16 cellular contexts compared by ENCODE assay signal in genomic region chr6:46954819-46955520, GRCh38. TPM values are rescaled to one million over a fixed set of nuclear protein-coding genes. Genes with fewer than 3 reads are reported as not detected.
DNase-seq lines count a peak whose midpoint lies in the region; ATAC-seq and TF ChIP-seq lines count a peak whose summit lies in the region.
"Had no signal": no experiment of that assay in that cellular context is flagged by ENCODE, and none has a peak within 500 bp of the region (broad histone marks: within the 10 kb centered on the region; RNA-seq: fewer than 3 reads in every experiment).

No MANE protein-coding gene starts in this region.

- peaks cover 2 to 10% (median 9%) of the 10 kb centered on the region in 3 donors for H3K27me3 Mint-ChIP-seq in immature natural killer cell (ENCODE audit: low read depth in 3 of 3)

- no peaks in the 10 kb centered on the region for H3K4me1 ChIP-seq in gastrocnemius medialis

- H3K27me3 ChIP-seq in gastrocnemius medialis, result no peaks in the 10 kb centered on the region

- peak in 1 of 2 donors; percentile 13 for ATAC-seq in gastrocnemius medialis
- ATAC-seq: natural killer cell treated with Interleukin-12 subunit alpha and Interleukin-12 subunit beta and Interleukin-15 and Interleukin-18, amount 100 ng/mL, for 72 hours had no signal

- H3K27ac Mint-ChIP-seq in immature natural killer cell, result no peak overlapping the region
- H3K27ac Mint-ChIP-seq: activated naive CD4-positive, alpha-beta T cell treated with anti-CD3 and anti-CD28 coated beads for 36 hours; CD8-positive, alpha-beta memory T cell; natural killer cell treated with Interleukin-12 subunit alpha and Interleukin-12 subunit beta and Interleukin-15 and Interleukin-18, amount 100 ng/mL, for 72 hours; T-helper 2 cell treated with Interferon-gamma antibody and Interleukin-4, amounts not matched to agents 5 μg/mL and 100 μg/mL, for 36 hours; type B pancreatic cell had no signal

- peaks cover 0 to 2% (median 0%) of the 10 kb centered on the region in 6 donors for H3K9me3 Mint-ChIP-seq in immature natural killer cell
- H3K9me3 Mint-ChIP-seq: activated naive CD4-positive, alpha-beta T cell treated with anti-CD3 and anti-CD28 coated beads for 36 hours; natural killer cell treated with Interleukin-12 subunit alpha and Interleukin-12 subunit beta and Interleukin-15 and Interleukin-18, amount 100 ng/mL, for 72 hours; T-helper 2 cell treated with Interferon-gamma antibody and Interleukin-4, amounts not matched to agents 5 μg/mL and 100 μg/mL, for 36 hours had no signal

- TF ChIP-seq CTCF in fibroblast of pulmonary artery (IDR thresholded peaks at IDR 0.05; ENCODE audit: low read length, missing control alignments) (no peak), gastrocnemius medialis (IDR thresholded peaks at IDR 0.05 in 4 of 5, conservative IDR thresholded peaks at IDR 0.05 in 1 of 5) (no peak)

- DNase-seq in NCI-H1436 (lab: John Stamatoyannopoulos, UW) (peak; percentile 44), NCI-H1436 treated with DMSO at 0.1 percent for 48 hours (lab: John Stamatoyannopoulos, UW) (no peak), NCI-H510A (lab: John Stamatoyannopoulos, UW) (peak; percentile 2), fibroblast of pulmonary artery (ENCODE audit: low read depth) (peak; percentile 36), gastrocnemius medialis (no peak), NCI-H1092 (lab: John Stamatoyannopoulos, UW) (no peak), immature natural killer cell (no peak)
- no peak for DNase-seq in activated CD4-positive, alpha-beta T cell treated with anti-CD3 and anti-CD28 coated beads for 48 hours
- DNase-seq: 8988T; activated naive CD4-positive, alpha-beta T cell treated with anti-CD3 and anti-CD28 coated beads for 36 hours; CD8-positive, alpha-beta memory T cell; NCI-H1092 treated with DMSO at 0.1 percent for 48 hours; OCI-M1 had no signal

- H3K36me3 Mint-ChIP-seq in immature natural killer cell, result no peaks in the 10 kb centered on the region
- H3K36me3 Mint-ChIP-seq: CD8-positive, alpha-beta memory T cell; natural killer cell treated with Interleukin-12 subunit alpha and Interleukin-12 subunit beta and Interleukin-15 and Interleukin-18, amount 100 ng/mL, for 72 hours; type B pancreatic cell had no signal

- H3K9me3 ChIP-seq in gastrocnemius medialis, result no peaks in the 10 kb centered on the region

- TF ChIP-seq POLR2A in gastrocnemius medialis (IDR thresholded peaks at IDR 0.05), result no peak

- H3K27ac ChIP-seq in gastrocnemius medialis, result peak overlapping the region; percentile 47 to 60 (median 55)

- H3K4me3 ChIP-seq in fibroblast of pulmonary artery (replicated peaks; ENCODE audit: low read depth, low read length), result no peak overlapping the region
- peak overlapping the region; percentile 24 to 45 (median 41) for H3K4me3 ChIP-seq in gastrocnemius medialis

- in situ Hi-C loops in gastrocnemius medialis (cut with MboI; ENCODE audit: low sequenced_read_pairs in 4 of 4), result no loop called here

- no peaks in the 10 kb centered on the region for H3K4me1 Mint-ChIP-seq in immature natural killer cell
- H3K4me1 Mint-ChIP-seq: CD8-positive, alpha-beta memory T cell had no signal

- intact Hi-C loops in gastrocnemius medialis (cut with DNase I; ENCODE audit: low total_unique reads), result no loop called here

- no peaks in the 10 kb centered on the region for H3K36me3 ChIP-seq in gastrocnemius medialis

- no peak overlapping the region for H3K4me3 Mint-ChIP-seq in immature natural killer cell
- H3K4me3 Mint-ChIP-seq: activated naive CD4-positive, alpha-beta T cell treated with anti-CD3 and anti-CD28 coated beads for 36 hours; CD8-positive, alpha-beta memory T cell; natural killer cell treated with Interleukin-12 subunit alpha and Interleukin-12 subunit beta and Interleukin-15 and Interleukin-18, amount 100 ng/mL, for 72 hours; T-helper 2 cell treated with Interferon-gamma antibody and Interleukin-4, amounts not matched to agents 5 μg/mL and 100 μg/mL, for 36 hours; type B pancreatic cell had no signal

RNA-seq across cellular contexts. Expression of gene ADGRF5, which starts 33.2 kb away (rescaled TPM):
- 10 to 100 TPM; 27.6 to 49.2 (median 41.0) TPM for total RNA-seq in gastrocnemius medialis
- not detected for polyA plus RNA-seq in immature natural killer cell
- total RNA-seq: activated naive CD4-positive, alpha-beta T cell treated with anti-CD3 and anti-CD28 coated beads for 36 hours; CD8-positive, alpha-beta memory T cell; natural killer cell treated with Interleukin-12 subunit alpha and Interleukin-12 subunit beta and Interleukin-15 and Interleukin-18, amount 100 ng/mL, for 72 hours had no signal
- polyA plus RNA-seq: CD8-positive, alpha-beta memory T cell had no signal

Comparison
In these comparisons a context has a peak if more than half of its experiments do, and no peak if none do; other contexts are left out.
1. DNase-seq: peak in NCI-H1436 (single experiment), NCI-H510A (single experiment) and fibroblast of pulmonary artery (single experiment); none in NCI-H1436 treated with DMSO at 0.1 percent for 48 hours (single experiment), gastrocnemius medialis (0 of 2), NCI-H1092 (single experiment), immature natural killer cell (0 of 3) and activated CD4-positive, alpha-beta T cell treated with anti-CD3 and anti-CD28 coated beads for 48 hours (single experiment).